Comparison of ENCODE assay signal across 12 cellular contexts in genomic region chr7:44486693-44487092, GRCh38. TPM values are rescaled to one million over a fixed set of nuclear protein-coding genes. Genes with fewer than 3 reads are reported as not detected.
DNase-seq lines count a peak whose midpoint lies in the region; ATAC-seq, FAIRE-seq and TF ChIP-seq lines count a peak whose summit lies in the region.
"Had no signal": no experiment of that assay in that cellular context is flagged by ENCODE, and none has a peak within 500 bp of the region (broad histone marks: within the 10 kb centered on the region; RNA-seq: fewer than 3 reads in every experiment).

No MANE protein-coding gene starts in this region.

- peak overlapping the region in 5 of 8 donors; percentile 4 to 46 (median 19) for H3K27ac Mint-ChIP-seq in CD8-positive, alpha-beta memory T cell
- H3K27ac Mint-ChIP-seq: activated B cell treated with CpG ODN at 0.5 μM for 24 hours had no signal

- CTCF ChIA-PET in CD8-positive, alpha-beta memory T cell (lab: Charles Lee): interaction anchor here (1.5 kb wide), 1 partner anchor 79 kb away, joined by 4 read pairs; no protein-coding TSS in a partner anchor
- CTCF ChIA-PET in GM12878 (lab: Yijun Ruan, JAX) (interaction anchor here (1.6 kb wide), 1 partner anchor 12 kb away, joined by 4 read pairs; no protein-coding TSS in a partner anchor), HepG2 (lab: Yijun Ruan, JAX; ENCODE audit: low intra/inter-chr PET ratio, low total read pairs) (no interaction called here)

- no peak for DNase-seq in CD8-positive, alpha-beta memory T cell
- DNase-seq in LHCN-M2 (ENCODE audit: low read depth): peak; percentile 53
- no peak for DNase-seq in GM12878 (ENCODE audit: low read depth, low spot score)
- DNase-seq in HepG2 (ENCODE audit: low spot score): no peak
- no peak for DNase-seq in NCI-H345 treated with DMSO at 0.1 percent for 48 hours (lab: John Stamatoyannopoulos, UW; ENCODE audit: unreplicated experiment)
- no peak for DNase-seq in NCI-H2107 (lab: John Stamatoyannopoulos, UW)
- DNase-seq: activated B cell treated with CpG ODN at 0.5 μM for 24 hours, NCI-H2029 had no signal

- H3K4me3 Mint-ChIP-seq in CD8-positive, alpha-beta memory T cell: peak overlapping the region in 5 of 7 donors; percentile 4 to 70 (median 46)
- H3K4me3 Mint-ChIP-seq: activated B cell treated with CpG ODN at 0.5 μM for 24 hours had no signal

- no peak overlapping the region for H2AFZ ChIP-seq in GM12878 (ENCODE audit: control insufficient read depth, low read depth, low read length)
- H2AFZ ChIP-seq in HepG2 (ENCODE audit: low read length): no peak overlapping the region

- peaks cover 4 to 18% (median 13%) of the 10 kb centered on the region in 5 donors for H3K9me3 Mint-ChIP-seq in CD8-positive, alpha-beta memory T cell

- SMC1A ChIA-PET in GM12878 (lab: Charles Lee; ENCODE audit: uncharacterized antibody, unreplicated experiment): interaction anchor here (0.5 to 1.6 kb wide), 2 partner anchors 9 to 43 kb away, joined by 3 read pairs; no protein-coding TSS in a partner anchor

- ATAC-seq in GM12878 (peak; percentile 44), HepG2 (0 out of 3 replicates have a peak, but pooled peaks have one; percentile 14), GM19463 (IDR thresholded peaks at IDR 0.05; ENCODE audit: unreplicated experiment) (no peak), HG03432 (IDR thresholded peaks at IDR 0.05; ENCODE audit: unreplicated experiment) (no peak)

- RAD21 ChIA-PET in GM12878 (lab: Charles Lee; ENCODE audit: unreplicated experiment): interaction anchor here (1.7 kb wide), 1 partner anchor 79 kb away, joined by 6 read pairs; no protein-coding TSS in a partner anchor

- H3K36me3 ChIP-seq in CD8-positive, alpha-beta memory T cell (ENCODE audit: insufficient read depth, low read length): peaks cover 32% of the 10 kb centered on the region
- H3K36me3 ChIP-seq in GM12878 (ENCODE audit: control insufficient read depth in 2 of 2, insufficient read depth in 2 of 2, low read length in 1 of 2) (peaks cover 5 to 22% of the 10 kb centered on the region in 2 experiments; a peak in 3 of 4 replicates), HepG2 (replicated peaks in 1 of 2; ENCODE audit: control insufficient read depth in 1 of 2, insufficient read depth in 2 of 2, low read length in 2 of 2) (peaks cover 18 to 43% of the 10 kb centered on the region in 2 experiments)

- peaks cover 7% of the 10 kb centered on the region for H3K9me3 ChIP-seq in CD8-positive, alpha-beta memory T cell (ENCODE audit: low read length)
- peaks cover 23% of the 10 kb centered on the region; the same call in 2 of the 3 replicates for H3K9me3 ChIP-seq in GM12878 (replicated peaks; ENCODE audit: control insufficient read depth, insufficient read depth, low read length)
- H3K9me3 ChIP-seq in HepG2 (ENCODE audit: low read length): no peaks in the 10 kb centered on the region; the same call in 1 of the 2 replicates

- 93% methylated on average over 1 of the region's 1 CpG for WGBS in GM12878 (ENCODE audit: insufficient coverage, insufficient replicate concordance, low lambda C conversion rate, missing lambda C conversion rate)
- WGBS in HepG2 (ENCODE audit: low lambda C conversion rate): 92% methylated on average over 1 of the region's 1 CpG

- FAIRE-seq in GM12878 (lab: Jason Lieb, UNC) (no peak), HepG2 (lab: Jason Lieb, UNC) (no peak)

- H3K79me2 ChIP-seq in GM12878 (ENCODE audit: control insufficient read depth, insufficient read depth, low read length) (peaks cover 39% of the 10 kb centered on the region), HepG2 (ENCODE audit: insufficient read depth, low read length) (peaks cover 43% of the 10 kb centered on the region)

- H3K36me3 Mint-ChIP-seq in CD8-positive, alpha-beta memory T cell: peaks cover 30 to 62% (median 39%) of the 10 kb centered on the region in 3 donors

- BruUV-seq in GM12878 (replicated peaks; lab: Mats Ljungman, UMichigan) (no TSS peak), HepG2 (replicated peaks; lab: Mats Ljungman, UMichigan) (no TSS peak)

- in situ Hi-C loops in GM12878 (cut with MboI): no loop called here
- in situ Hi-C loops in HepG2 (cut with HindIII; ENCODE audit: extremely low pct_ligation_motif_present, low pct_unique_long_range_greater_than_20kb): no loop called here

- H3K27me3 ChIP-seq in CD8-positive, alpha-beta memory T cell (ENCODE audit: insufficient read depth, low read length, poor library complexity, severe bottlenecking): no peaks in the 10 kb centered on the region
- no peaks in the 10 kb centered on the region for H3K27me3 ChIP-seq in GM12878 (replicated peaks in 1 of 2; ENCODE audit: control insufficient read depth in 2 of 2, insufficient read depth in 2 of 2, low read length in 1 of 2)
- no peaks in the 10 kb centered on the region; a peak in 1 of 5 replicates for H3K27me3 ChIP-seq in HepG2 (ENCODE audit: control insufficient read depth in 1 of 2, insufficient read depth in 2 of 2, low read length in 2 of 2)
- H3K27me3 ChIP-seq: upper lobe of left lung had no signal

- H3K4me2 ChIP-seq in GM12878 (ENCODE audit: control insufficient read depth, insufficient read depth): peak overlapping the region; percentile 53
- H3K4me2 ChIP-seq in HepG2 (ENCODE audit: low read depth, low read length): 0 out of 2 replicates have a peak overlapping the region, but pooled peaks have one; percentile 10

- TF ChIP-seq RAD21 in GM12878 (IDR thresholded peaks at IDR 0.05; ENCODE audit: insufficient read depth, low read depth, low read length) (no peak), HepG2 (CRISPR knock-in tag; IDR thresholded peaks at IDR 0.05) (no peak)

- TF ChIP-seq POLR2A in GM12878 (IDR thresholded peaks at IDR 0.05; ENCODE audit: low read depth, low read length) (no peak), HepG2 (IDR thresholded peaks at IDR 0.05; ENCODE audit: insufficient read depth in 1 of 2, low read depth in 2 of 2, low read length in 2 of 2) (no peak)

- H4K20me1 ChIP-seq in GM12878 (ENCODE audit: control insufficient read depth, insufficient read depth) (no peaks in the 10 kb centered on the region), HepG2 (ENCODE audit: insufficient read depth, low read length) (no peaks in the 10 kb centered on the region)

- peaks cover 71 to 85% (median 83%) of the 10 kb centered on the region in 3 donors for H3K4me1 Mint-ChIP-seq in CD8-positive, alpha-beta memory T cell

- H3K4me3 ChIP-seq in CD8-positive, alpha-beta memory T cell (ENCODE audit: low read length): no peak overlapping the region
- H3K4me3 ChIP-seq in GM12878 (no peak overlapping the region; the same call in 1 of the 2 replicates), HepG2 (replicated peaks in 1 of 3; ENCODE audit: insufficient read depth in 1 of 3, low read depth in 2 of 3, low read length in 3 of 3) (no peak overlapping the region)
- H3K4me3 ChIP-seq: upper lobe of left lung had no signal

- intact Hi-C loops in GM12878 (cut with micrococcal nuclease; ENCODE audit: unreplicated experiment): no loop called here
- intact Hi-C loops in HepG2 (cut with micrococcal nuclease; ENCODE audit: unreplicated experiment): no loop called here

- peaks cover 58% of the 10 kb centered on the region for H3K4me1 ChIP-seq in CD8-positive, alpha-beta memory T cell (ENCODE audit: insufficient read depth, low read length)
- no peaks in the 10 kb centered on the region for H3K4me1 ChIP-seq in GM12878 (ENCODE audit: control insufficient read depth, insufficient read depth, low read length)
- H3K4me1 ChIP-seq in HepG2 (ENCODE audit: insufficient read depth, low read length): peaks cover 51% of the 10 kb centered on the region

- no peak overlapping the region for H3K9ac ChIP-seq in GM12878 (ENCODE audit: control insufficient read depth, insufficient read depth, low read length)
- H3K9ac ChIP-seq in HepG2 (ENCODE audit: insufficient read depth, low read depth, low read length): no peak overlapping the region

- POLR2A ChIA-PET in CD8-positive, alpha-beta memory T cell (lab: Charles Lee): no interaction called here
- POLR2A ChIA-PET in GM12878 (lab: Charles Lee): no interaction called here
- POLR2A ChIA-PET in HepG2 (lab: Yijun Ruan, JAX): no interaction called here

- TF ChIP-seq CTCF in GM12878 (IDR thresholded peaks at IDR 0.05 in 2 of 3, conservative IDR thresholded peaks at IDR 0.05 in 1 of 3; ENCODE audit: control insufficient read depth in 2 of 3, extremely low read depth in 1 of 3, insufficient read depth in 1 of 3, low read depth in 3 of 3, low read length in 3 of 3) (no peak), HepG2 (CRISPR knock-in tag; IDR thresholded peaks at IDR 0.05) (no peak)

- H3K27ac ChIP-seq in CD8-positive, alpha-beta memory T cell (ENCODE audit: low read depth, low read length): no peak overlapping the region
- H3K27ac ChIP-seq in GM12878 (ENCODE audit: control insufficient read depth, insufficient read depth) (no peak overlapping the region), HepG2 (ENCODE audit: extremely low read length, insufficient read depth, low read length) (no peak overlapping the region)

- no peak for TF ChIP-seq EP300 in GM12878 (IDR thresholded peaks at IDR 0.05; ENCODE audit: borderline replicate concordance in 1 of 2, control insufficient read depth in 1 of 2, low read depth in 2 of 2, low read length in 2 of 2)
- TF ChIP-seq EP300 in HepG2 (IDR thresholded peaks at IDR 0.05; ENCODE audit: low read depth in 2 of 2, low read length in 2 of 2): no peak
- TF ChIP-seq EP300 in HepG2 (CRISPR knock-in tag; IDR thresholded peaks at IDR 0.05; ENCODE audit: borderline replicate concordance): no peak

- no peaks in the 10 kb centered on the region for H3K27me3 Mint-ChIP-seq in CD8-positive, alpha-beta memory T cell
- H3K27me3 Mint-ChIP-seq: activated B cell treated with CpG ODN at 0.5 μM for 24 hours had no signal

RNA-seq across cellular contexts. Expression of gene NUDCD3, which starts 3.8 kb away (rescaled TPM):
- 10 to 100 TPM; 98.8 to 99.5 TPM for total RNA-seq in CD8-positive, alpha-beta memory T cell
- polyA plus RNA-seq in CD8-positive, alpha-beta memory T cell: 72.0 TPM
- total RNA-seq in LHCN-M2 (2014; rRNA removed) (78.4 and 79.7 TPM in 2 replicates), GM12878 (2014; rRNA removed) (41.1 and 53.0 TPM in 2 replicates), GM12878 (2014; rRNA removed; fragmentation: Illumina TruSeq; extraction: Trizol) (29.1 and 35.4 TPM in 2 replicates), GM12878 (2021) (89.8 and 92.3 TPM in 2 replicates), HepG2 (2016; rRNA removed; fragmentation: Illumina TruSeq; extraction: Trizol) (49.9 and 54.6 TPM in 2 replicates)
- polyA plus RNA-seq in LHCN-M2 (2012): 104 TPM
- 53.2 and 61.8 TPM in 2 replicates for total RNA-seq in GM12878 (2013; cell fraction: nucleolus; rRNA removed)
- polyA plus RNA-seq in GM12878 (2011; ENCODE audit: low read depth): 18.3 TPM
- polyA plus RNA-seq in GM12878 (2011; rRNA removed) (46.6 and 54.4 TPM in 2 replicates), GM12878 (2014; fragmentation: Illumina TruSeq; extraction: Trizol) (42.9 and 49.8 TPM in 2 replicates), GM12878 (2014; fragmentation: Nextera tagmentation; extraction: Ambion mirVana) (10 to 100 TPM; 25.0 to 30.7 TPM), GM12878 (2014; rRNA removed) (43.1 and 47.0 TPM in 2 replicates), GM12878 (2016; fragmentation: Nextera tagmentation; extraction: Ambion mirVana) (10 to 100 TPM; 75.2 to 77.4 TPM), HepG2 (2011; rRNA removed) (20.8 and 25.4 TPM in 2 replicates)
- polyA plus RNA-seq in GM12878 (2011; cell fraction: cytosol; rRNA removed): 68.6 and 84.4 TPM in 2 replicates
- polyA plus RNA-seq in GM12878 (2011; cell fraction: nucleus; rRNA removed): 88.9 and 94.6 TPM in 2 replicates
- polyA plus RNA-seq in GM12878 (2012): 33.3 and 42.2 TPM in 2 replicates
- 105 and 108 TPM in 2 replicates for polyA minus RNA-seq in GM12878 (2011; rRNA and poly(A)+ RNA removed)
- 25.3 and 27.0 TPM in 2 replicates for polyA minus RNA-seq in GM12878 (2011; cell fraction: cytosol; rRNA and poly(A)+ RNA removed)
- 26.2 and 44.8 TPM in 2 replicates for polyA minus RNA-seq in GM12878 (2011; cell fraction: nucleus; rRNA and poly(A)+ RNA removed)
- 13.4 and 14.8 TPM in 2 replicates for total RNA-seq in HepG2 (2016; cell fraction: cytosol; rRNA removed; fragmentation: Illumina TruSeq; extraction: Trizol; ENCODE audit: low read depth)
- 43.2 and 52.2 TPM in 2 replicates for total RNA-seq in HepG2 (2016; cell fraction: insoluble cytoplasmic fraction; rRNA removed; fragmentation: Illumina TruSeq; extraction: Trizol)
- total RNA-seq in HepG2 (2016; cell fraction: membrane; rRNA removed; fragmentation: Illumina TruSeq; extraction: Trizol): 11.7 and 13.3 TPM in 2 replicates
- total RNA-seq in HepG2 (2016; cell fraction: nucleus; rRNA removed; fragmentation: Illumina TruSeq; extraction: Trizol): 42.0 and 47.5 TPM in 2 replicates
- polyA plus RNA-seq in HepG2 (2011; cell fraction: cytosol; rRNA removed): 21.8 and 27.6 TPM in 2 replicates
- polyA plus RNA-seq in HepG2 (2011; cell fraction: nucleus; rRNA removed): 32.7 and 41.3 TPM in 2 replicates
- polyA plus RNA-seq in HepG2 (2012): 27.9 and 29.4 TPM in 2 replicates
- 2.5 and 3.1 TPM in 2 replicates for polyA plus RNA-seq in HepG2 (2016; cell fraction: cytosol; fragmentation: Illumina TruSeq; extraction: Trizol; ENCODE audit: low read depth)
- 30.1 and 34.3 TPM in 2 replicates for polyA plus RNA-seq in HepG2 (2016; cell fraction: insoluble cytoplasmic fraction; fragmentation: Illumina TruSeq; extraction: Trizol; ENCODE audit: low read depth)
- 5.2 and 6.4 TPM in 2 replicates for polyA plus RNA-seq in HepG2 (2016; cell fraction: membrane; fragmentation: Illumina TruSeq; extraction: Trizol; ENCODE audit: low read depth)
- polyA plus RNA-seq in HepG2 (2016; cell fraction: nucleus; fragmentation: Illumina TruSeq; extraction: Trizol; ENCODE audit: insufficient read depth, low read depth): 35.7 and 42.8 TPM in 2 replicates
- polyA minus RNA-seq in HepG2 (2011; rRNA and poly(A)+ RNA removed; ENCODE audit: low replicate concordance): 43.7 and 47.9 TPM in 2 replicates
- polyA minus RNA-seq in HepG2 (2011; cell fraction: cytosol; rRNA and poly(A)+ RNA removed): 19.5 and 27.3 TPM in 2 replicates
- 36.7 and 44.8 TPM in 2 replicates for polyA minus RNA-seq in HepG2 (2011; cell fraction: nucleus; rRNA and poly(A)+ RNA removed)

RNA-seq across cellular contexts. Expression of gene NPC1L1, which starts 54.4 kb away (rescaled TPM):
- total RNA-seq in CD8-positive, alpha-beta memory T cell: not detected
- not detected for polyA plus RNA-seq in CD8-positive, alpha-beta memory T cell
- total RNA-seq in LHCN-M2 (2014; rRNA removed): not detected in 2 replicates
- not detected for polyA plus RNA-seq in LHCN-M2 (2012)
- total RNA-seq in GM12878 (2013; cell fraction: nucleolus; rRNA removed): 0.15 TPM in 1 of 2 replicates, not detected in the other
- total RNA-seq in GM12878 (2014; rRNA removed): 0.11 TPM in 1 of 2 replicates, not detected in the other
- not detected in 2 replicates for total RNA-seq in GM12878 (2014; rRNA removed; fragmentation: Illumina TruSeq; extraction: Trizol)
- 0.08 TPM in 1 of 2 replicates, not detected in the other for total RNA-seq in GM12878 (2021)
- not detected for polyA plus RNA-seq in GM12878 (2011; ENCODE audit: low read depth)
- polyA plus RNA-seq in GM12878 (2011; rRNA removed): 0.37 and 0.90 TPM in 2 replicates
- polyA plus RNA-seq in GM12878 (2011; cell fraction: cytosol; rRNA removed): 0.87 and 1.0 TPM in 2 replicates
- 4.4 and 6.9 TPM in 2 replicates for polyA plus RNA-seq in GM12878 (2011; cell fraction: nucleus; rRNA removed)
- polyA plus RNA-seq in GM12878 (2012): 0.01 and 0.03 TPM in 2 replicates
- 0.01 TPM in 1 of 2 replicates, not detected in the other for polyA plus RNA-seq in GM12878 (2014; fragmentation: Illumina TruSeq; extraction: Trizol)
- polyA plus RNA-seq in GM12878 (2014; fragmentation: Nextera tagmentation; extraction: Ambion mirVana): not detected
- polyA plus RNA-seq in GM12878 (2014; rRNA removed): 0.03 TPM in 1 of 2 replicates, not detected in the other
- not detected for polyA plus RNA-seq in GM12878 (2016; fragmentation: Nextera tagmentation; extraction: Ambion mirVana)
- polyA minus RNA-seq in GM12878 (2011; rRNA and poly(A)+ RNA removed): 0.66 and 1.6 TPM in 2 replicates
- polyA minus RNA-seq in GM12878 (2011; cell fraction: cytosol; rRNA and poly(A)+ RNA removed): 0.40 and 0.62 TPM in 2 replicates
- polyA minus RNA-seq in GM12878 (2011; cell fraction: nucleus; rRNA and poly(A)+ RNA removed): 1.6 and 2.1 TPM in 2 replicates
- total RNA-seq in HepG2 (2016; rRNA removed; fragmentation: Illumina TruSeq; extraction: Trizol): 3.8 and 4.8 TPM in 2 replicates
- 1.9 and 2.0 TPM in 2 replicates for total RNA-seq in HepG2 (2016; cell fraction: cytosol; rRNA removed; fragmentation: Illumina TruSeq; extraction: Trizol; ENCODE audit: low read depth)
- 2.9 and 4.5 TPM in 2 replicates for total RNA-seq in HepG2 (2016; cell fraction: insoluble cytoplasmic fraction; rRNA removed; fragmentation: Illumina TruSeq; extraction: Trizol)
- 3.9 and 4.0 TPM in 2 replicates for total RNA-seq in HepG2 (2016; cell fraction: membrane; rRNA removed; fragmentation: Illumina TruSeq; extraction: Trizol)
- total RNA-seq in HepG2 (2016; cell fraction: nucleus; rRNA removed; fragmentation: Illumina TruSeq; extraction: Trizol): 10.5 and 11.9 TPM in 2 replicates
- polyA plus RNA-seq in HepG2 (2011; rRNA removed): 14.5 and 26.6 TPM in 2 replicates
- 10.4 and 11.4 TPM in 2 replicates for polyA plus RNA-seq in HepG2 (2011; cell fraction: cytosol; rRNA removed)
- 72.5 and 82.9 TPM in 2 replicates for polyA plus RNA-seq in HepG2 (2011; cell fraction: nucleus; rRNA removed)
- 14.5 and 17.3 TPM in 2 replicates for polyA plus RNA-seq in HepG2 (2012)
- polyA plus RNA-seq in HepG2 (2016; cell fraction: cytosol; fragmentation: Illumina TruSeq; extraction: Trizol; ENCODE audit: low read depth): 2.2 and 2.7 TPM in 2 replicates
- polyA plus RNA-seq in HepG2 (2016; cell fraction: insoluble cytoplasmic fraction; fragmentation: Illumina TruSeq; extraction: Trizol; ENCODE audit: low read depth): 4.9 and 6.8 TPM in 2 replicates
- polyA plus RNA-seq in HepG2 (2016; cell fraction: membrane; fragmentation: Illumina TruSeq; extraction: Trizol; ENCODE audit: low read depth): 4.3 TPM in 2 replicates
- polyA plus RNA-seq in HepG2 (2016; cell fraction: nucleus; fragmentation: Illumina TruSeq; extraction: Trizol; ENCODE audit: insufficient read depth, low read depth): 43.1 and 46.9 TPM in 2 replicates
- polyA minus RNA-seq in HepG2 (2011; rRNA and poly(A)+ RNA removed; ENCODE audit: low replicate concordance): 0.19 and 29.3 TPM in 2 replicates
- polyA minus RNA-seq in HepG2 (2011; cell fraction: cytosol; rRNA and poly(A)+ RNA removed): 9.6 and 11.7 TPM in 2 replicates
- 16.9 and 24.6 TPM in 2 replicates for polyA minus RNA-seq in HepG2 (2011; cell fraction: nucleus; rRNA and poly(A)+ RNA removed)
- total RNA-seq: activated B cell treated with CpG ODN at 0.5 μM for 24 hours, dermis microvascular lymphatic vessel endothelial cell had no signal

Comparison
In these comparisons a context has a peak if more than half of its experiments do, and no peak if none do; other contexts are left out.
1. ATAC-seq: peak in GM12878 (single experiment) and HepG2 (single experiment); none in GM19463 (single experiment) and HG03432 (single experiment).